21 cellular contexts compared by ENCODE assay signal in genomic region chr3:117184574-117184973, GRCh38.
A peak's percentile ranks its signal among the peaks of the same experiment; 100 is the strongest.
DNase-seq lines count a peak whose midpoint lies in the region; ATAC-seq and TF ChIP-seq lines count a peak whose summit lies in the region.
"Had no signal": no experiment of that assay in that cellular context is flagged by ENCODE, and none has a peak within 500 bp of the region (broad histone marks: within the 10 kb centered on the region; RNA-seq: fewer than 3 reads in every experiment).

No MANE protein-coding gene starts in this region.

- no peak overlapping the region for H3K27ac ChIP-seq in CD8-positive, alpha-beta memory T cell (ENCODE audit: low read depth, low read length)
- H3K27ac ChIP-seq: neural progenitor cell, thoracic aorta had no signal

- H3K36me3 Mint-ChIP-seq in CD8-positive, alpha-beta memory T cell: no peaks in the 10 kb centered on the region
- H3K36me3 Mint-ChIP-seq: neural progenitor cell, T-cell had no signal

- H3K4me1 Mint-ChIP-seq in CD8-positive, alpha-beta memory T cell: no peaks in the 10 kb centered on the region
- H3K4me1 Mint-ChIP-seq: activated CD4-positive, alpha-beta T cell treated with anti-CD3 and anti-CD28 coated beads, Interleukin-2, amount 10 ng/mL, durations not matched to agents 7 days and 5 days; neural progenitor cell; T-cell had no signal

- ATAC-seq in SK-N-SH treated with all-trans-retinoic acid at 6 μM for 48 hours (peak; percentile 80), HG03460 (IDR thresholded peaks at IDR 0.05; ENCODE audit: unreplicated experiment) (no peak), GM21619 (IDR thresholded peaks at IDR 0.05; ENCODE audit: unreplicated experiment) (no peak)
- ATAC-seq: GM12878, HepG2, left cardiac atrium, Right ventricle myocardium inferior, T-cell had no signal

- H3K4me3 ChIP-seq in skeletal muscle cell (ENCODE audit: low read depth, low read length): no peak overlapping the region
- H3K4me3 ChIP-seq in CD8-positive, alpha-beta memory T cell (ENCODE audit: low read length): no peak overlapping the region
- H3K4me3 ChIP-seq: GM12878, neural progenitor cell, thoracic aorta had no signal

- no peaks in the 10 kb centered on the region for H3K27me3 Mint-ChIP-seq in CD8-positive, alpha-beta memory T cell
- H3K27me3 Mint-ChIP-seq: activated CD4-positive, alpha-beta T cell treated with anti-CD3 and anti-CD28 coated beads, Interleukin-2, amount 10 ng/mL, durations not matched to agents 7 days and 5 days; T-cell had no signal

- CTCF ChIA-PET in CD8-positive, alpha-beta memory T cell (lab: Charles Lee): no interaction called here

- no peaks in the 10 kb centered on the region for H3K27me3 ChIP-seq in CD8-positive, alpha-beta memory T cell (ENCODE audit: insufficient read depth, low read length, poor library complexity, severe bottlenecking)
- H3K27me3 ChIP-seq: BE2C, neural progenitor cell had no signal

- no peaks in the 10 kb centered on the region for H3K36me3 ChIP-seq in CD8-positive, alpha-beta memory T cell (ENCODE audit: insufficient read depth, low read length)
- H3K36me3 ChIP-seq: BE2C, neural progenitor cell, thoracic aorta had no signal

- H3K9me3 ChIP-seq in CD8-positive, alpha-beta memory T cell (ENCODE audit: low read length): no peaks in the 10 kb centered on the region
- H3K9me3 ChIP-seq: BE2C, thoracic aorta had no signal

- H3K4me1 ChIP-seq in CD8-positive, alpha-beta memory T cell (ENCODE audit: insufficient read depth, low read length): no peaks in the 10 kb centered on the region

- no peak overlapping the region for H3K4me3 Mint-ChIP-seq in CD8-positive, alpha-beta memory T cell
- H3K4me3 Mint-ChIP-seq: activated CD4-positive, alpha-beta T cell treated with anti-CD3 and anti-CD28 coated beads, Interleukin-2, amount 10 ng/mL, durations not matched to agents 7 days and 5 days; activated naive CD4-positive, alpha-beta T cell treated with anti-CD3 and anti-CD28 coated beads for 36 hours; neural progenitor cell; T-cell had no signal

- peaks cover 2 to 13% (median 4%) of the 10 kb centered on the region in 5 donors for H3K9me3 Mint-ChIP-seq in CD8-positive, alpha-beta memory T cell
- H3K9me3 Mint-ChIP-seq: activated CD4-positive, alpha-beta T cell treated with anti-CD3 and anti-CD28 coated beads, Interleukin-2, amount 10 ng/mL, durations not matched to agents 7 days and 5 days; neural progenitor cell had no signal

- H3K27ac Mint-ChIP-seq in CD8-positive, alpha-beta memory T cell: no peak overlapping the region
- H3K27ac Mint-ChIP-seq: activated CD4-positive, alpha-beta T cell treated with anti-CD3 and anti-CD28 coated beads, Interleukin-2, amount 10 ng/mL, durations not matched to agents 7 days and 5 days; activated naive CD4-positive, alpha-beta T cell treated with anti-CD3 and anti-CD28 coated beads for 36 hours; neural progenitor cell; T-cell had no signal

- POLR2A ChIA-PET in CD8-positive, alpha-beta memory T cell (lab: Charles Lee): no interaction called here

- DNase-seq in EL (peak; percentile 66), fibroblast of peridontal ligament (ENCODE audit: extremely low read depth) (peak; percentile 82), skeletal muscle cell (ENCODE audit: low read depth) (peak; percentile 4), NCI-H2227 (lab: John Stamatoyannopoulos, UW; ENCODE audit: unreplicated experiment) (no peak)
- no peak for DNase-seq in CD8-positive, alpha-beta memory T cell
- DNase-seq: activated CD4-positive, alpha-beta T cell treated with anti-CD3 and anti-CD28 coated beads, Interleukin-2, amount 10 ng/mL, durations not matched to agents 7 days and 5 days; activated naive CD4-positive, alpha-beta T cell treated with anti-CD3 and anti-CD28 coated beads for 36 hours; BE2C; left cardiac atrium; midbrain; NCI-H1417 treated with DMSO at 0.1 percent for 48 hours; NCI-H69; T-cell had no signal

TF ChIP-seq in SK-N-SH treated with all-trans-retinoic acid at 6 μM for 48 hours, 23 proteins besides CTCF, POLR2A, EP300 and RAD21:
- TF ChIP-seq ISL1 (CRISPR knock-in tag; IDR thresholded peaks at IDR 0.05): 0 out of 2 replicates have a peak, but pooled peaks have one; percentile 13
- no peak for TF ChIP-seq RARB (CRISPR knock-in tag; IDR thresholded peaks at IDR 0.05)
TF ChIP-seq in SK-N-SH treated with all-trans-retinoic acid at 6 μM for 48 hours: peak in this region for 1.

Comparison
In these comparisons a context has a peak if more than half of its experiments do, and no peak if none do; other contexts are left out.
1. DNase-seq: peak in EL (single experiment), fibroblast of peridontal ligament (single experiment) and skeletal muscle cell (single experiment); none in CD8-positive, alpha-beta memory T cell (0 of 5) and NCI-H2227 (single experiment).